In genomic region chr1:201189085-201189484, GRCh38 we compare ENCODE assay signal across 38 cellular contexts.
"Had no signal": no experiment of that assay in that cellular context is flagged by ENCODE, and none has a peak within 500 bp of the region (broad histone marks: within the 10 kb centered on the region; RNA-seq: fewer than 3 reads in every experiment).

No MANE protein-coding gene starts in this region.

- H3K27ac ChIP-seq: adrenal gland, body of pancreas, brain microvascular endothelial cell, breast epithelium, VCaP had no signal

- H3K4me1 ChIP-seq: body of pancreas, breast epithelium had no signal

- H3K27me3 ChIP-seq: body of pancreas, brain microvascular endothelial cell, breast epithelium had no signal

- H3K27ac Mint-ChIP-seq: activated CD4-positive, alpha-beta memory T cell treated with anti-CD3 and anti-CD28 coated beads, Interleukin-2, amount 10 ng/mL, durations not matched to agents 7 days and 5 days; activated CD4-positive, alpha-beta T cell treated with anti-CD3 and anti-CD28 coated beads for 36 hours; activated CD4-positive, alpha-beta T cell treated with anti-CD3 and anti-CD28 coated beads, Interleukin-2, amount 10 ng/mL, durations not matched to agents 7 days and 5 days; activated CD8-positive, alpha-beta memory T cell treated with anti-CD3 and anti-CD28 coated beads, Interleukin-2, amount 10 ng/mL, durations not matched to agents 7 days and 5 days; activated CD8-positive, alpha-beta T cell treated with anti-CD3 and anti-CD28 coated beads, Interleukin-2, amount 10 ng/mL, durations not matched to agents 7 days and 5 days; activated naive CD4-positive, alpha-beta T cell treated with anti-CD3 and anti-CD28 coated beads for 36 hours; activated naive CD4-positive, alpha-beta T cell treated with anti-CD3 and anti-CD28 coated beads, Interleukin-2, amount 50 U/mL, for 72 hours; activated naive CD8-positive, alpha-beta T cell treated with anti-CD3 and anti-CD28 coated beads for 36 hours; activated T-cell treated with anti-CD3 and anti-CD28 coated beads, Interleukin-2, amount 50 U/mL, for 72 hours; activated T-helper 1 cell treated with anti-CD3 and anti-CD28 coated beads, Interleukin-12 subunit alpha, Interleukin-12 subunit beta, Interleukin-2, Interleukin-4 antibody, amounts not matched to agents 30 ng/mL and 10 ng/mL and 1 ng/mL, durations not matched to agents 14 hours and 24 hours and 36 hours; activated T-helper 17 cell treated with anti-CD3 and anti-CD28 coated beads, Interleukin-2, amount 50 U/mL, for 72 hours; T-helper 1 cell treated with Interleukin-12 subunit alpha and Interleukin-12 subunit beta and Interleukin-4 antibody, amounts not matched to agents 30 μg/mL and 1 μg/mL, for 36 hours; T-helper 2 cell treated with Interferon-gamma antibody and Interleukin-4, amounts not matched to agents 5 μg/mL and 100 μg/mL, for 36 hours; WTC11 had no signal

- H3K4me3 Mint-ChIP-seq: activated CD4-positive, alpha-beta memory T cell treated with anti-CD3 and anti-CD28 coated beads, Interleukin-2, amount 10 ng/mL, durations not matched to agents 7 days and 5 days; activated CD4-positive, alpha-beta T cell treated with anti-CD3 and anti-CD28 coated beads for 36 hours; activated CD4-positive, alpha-beta T cell treated with anti-CD3 and anti-CD28 coated beads, Interleukin-2, amount 10 ng/mL, durations not matched to agents 7 days and 5 days; activated CD8-positive, alpha-beta memory T cell treated with anti-CD3 and anti-CD28 coated beads, Interleukin-2, amount 10 ng/mL, durations not matched to agents 7 days and 5 days; activated CD8-positive, alpha-beta T cell treated with anti-CD3 and anti-CD28 coated beads, Interleukin-2, amount 10 ng/mL, durations not matched to agents 7 days and 5 days; activated naive CD4-positive, alpha-beta T cell treated with anti-CD3 and anti-CD28 coated beads for 36 hours; activated naive CD8-positive, alpha-beta T cell treated with anti-CD3 and anti-CD28 coated beads for 36 hours; activated T-cell treated with anti-CD3 and anti-CD28 coated beads, Interleukin-2, amount 50 U/mL, for 4 hours; activated T-cell treated with anti-CD3 and anti-CD28 coated beads, Interleukin-2, amount 50 U/mL, for 72 hours; activated T-helper 1 cell treated with anti-CD3 and anti-CD28 coated beads, Interleukin-12 subunit alpha, Interleukin-12 subunit beta, Interleukin-2, Interleukin-4 antibody, amounts not matched to agents 30 ng/mL and 10 ng/mL and 1 ng/mL, durations not matched to agents 14 hours and 24 hours and 36 hours; activated T-helper 17 cell treated with anti-CD3 and anti-CD28 coated beads, Interleukin-2, amount 50 U/mL, for 72 hours; T-helper 1 cell treated with Interleukin-12 subunit alpha and Interleukin-12 subunit beta and Interleukin-4 antibody, amounts not matched to agents 30 μg/mL and 1 μg/mL, for 36 hours; T-helper 2 cell treated with Interferon-gamma antibody and Interleukin-4, amounts not matched to agents 5 μg/mL and 100 μg/mL, for 36 hours; WTC11 had no signal

- H3K4me1 Mint-ChIP-seq: activated T-helper 17 cell treated with anti-CD3 and anti-CD28 coated beads, Interleukin-2, amount 50 U/mL, for 72 hours had no signal

- DNase-seq: activated CD4-positive, alpha-beta memory T cell treated with anti-CD3 and anti-CD28 coated beads, Interleukin-2, amount 10 ng/mL, durations not matched to agents 7 days and 5 days; activated CD4-positive, alpha-beta T cell treated with anti-CD3 and anti-CD28 coated beads for 1 hour; activated CD4-positive, alpha-beta T cell treated with anti-CD3 and anti-CD28 coated beads for 36 hours; activated CD4-positive, alpha-beta T cell treated with anti-CD3 and anti-CD28 coated beads for 48 hours; activated CD4-positive, alpha-beta T cell treated with anti-CD3 and anti-CD28 coated beads, Interleukin-2, amount 10 ng/mL, durations not matched to agents 7 days and 5 days; activated CD4-positive, alpha-beta T cell treated with anti-CD3 and anti-CD28 coated beads, Interleukin-2, amount 50 U/mL, for 48 hours; activated CD4-positive, CD25-positive, alpha-beta regulatory T cell; activated CD8-positive, alpha-beta memory T cell treated with anti-CD3 and anti-CD28 coated beads for 24 hours; activated CD8-positive, alpha-beta memory T cell treated with anti-CD3 and anti-CD28 coated beads, Interleukin-2, amount 10 ng/mL, durations not matched to agents 7 days and 5 days; activated CD8-positive, alpha-beta T cell treated with anti-CD3 and anti-CD28 coated beads, Interleukin-2, amount 10 ng/mL, durations not matched to agents 7 days and 5 days; activated effector memory CD4-positive, alpha-beta T cell treated with anti-CD3 and anti-CD28 coated beads, Interleukin-2, amount 50 U/mL, for 16 hours; activated gamma-delta T cell treated with Interleukin-2 at 50 U/mL for 16 hours; activated naive CD4-positive, alpha-beta T cell; activated naive CD4-positive, alpha-beta T cell treated with anti-CD3 and anti-CD28 coated beads for 36 hours; activated naive CD4-positive, alpha-beta T cell treated with anti-CD3 and anti-CD28 coated beads, Interleukin-2, amount 50 U/mL, for 16 hours; activated naive CD8-positive, alpha-beta T cell treated with anti-CD3 and anti-CD28 coated beads for 36 hours; activated T-cell treated with anti-CD3 and anti-CD28 coated beads for 4 hours; activated T-cell treated with anti-CD3 and anti-CD28 coated beads, Interleukin-2, amount 50 U/mL, for 1 hour; activated T-cell treated with anti-CD3 and anti-CD28 coated beads, Interleukin-2, amount 50 U/mL, for 4 hours; activated T-cell treated with anti-CD3 and anti-CD28 coated beads, Interleukin-2, amount 50 U/mL, for 72 hours; adrenal gland; amniotic stem cell; aorta; body of pancreas; brain microvascular endothelial cell; central memory CD4-positive, alpha-beta T cell; T-helper 1 cell; T-helper 2 cell; T-helper 9 cell had no signal

- H3K9me3 Mint-ChIP-seq: activated CD4-positive, alpha-beta memory T cell treated with anti-CD3 and anti-CD28 coated beads, Interleukin-2, amount 10 ng/mL, durations not matched to agents 7 days and 5 days; activated CD4-positive, alpha-beta T cell treated with anti-CD3 and anti-CD28 coated beads, Interleukin-2, amount 10 ng/mL, durations not matched to agents 7 days and 5 days; activated naive CD4-positive, alpha-beta T cell treated with anti-CD3 and anti-CD28 coated beads for 36 hours; activated naive CD4-positive, alpha-beta T cell treated with anti-CD3 and anti-CD28 coated beads, Interleukin-2, amount 50 U/mL, for 72 hours; activated naive CD8-positive, alpha-beta T cell treated with anti-CD3 and anti-CD28 coated beads for 36 hours; activated T-cell treated with anti-CD3 and anti-CD28 coated beads, Interleukin-2, amount 50 U/mL, for 4 hours; activated T-cell treated with anti-CD3 and anti-CD28 coated beads, Interleukin-2, amount 50 U/mL, for 72 hours; activated T-helper 1 cell treated with anti-CD3 and anti-CD28 coated beads, Interleukin-12 subunit alpha, Interleukin-12 subunit beta, Interleukin-2, Interleukin-4 antibody, amounts not matched to agents 30 ng/mL and 10 ng/mL and 1 ng/mL, durations not matched to agents 14 hours and 24 hours and 36 hours; activated T-helper 17 cell treated with anti-CD3 and anti-CD28 coated beads, Interleukin-2, amount 50 U/mL, for 72 hours; T-helper 1 cell treated with Interleukin-12 subunit alpha and Interleukin-12 subunit beta and Interleukin-4 antibody, amounts not matched to agents 30 μg/mL and 1 μg/mL, for 36 hours; T-helper 2 cell treated with Interferon-gamma antibody and Interleukin-4, amounts not matched to agents 5 μg/mL and 100 μg/mL, for 36 hours; WTC11 had no signal

- H3K9me3 ChIP-seq: adrenal gland, body of pancreas, breast epithelium had no signal

- H3K36me3 Mint-ChIP-seq: activated CD8-positive, alpha-beta memory T cell treated with anti-CD3 and anti-CD28 coated beads, Interleukin-2, amount 10 ng/mL, durations not matched to agents 7 days and 5 days; activated naive CD4-positive, alpha-beta T cell treated with anti-CD3 and anti-CD28 coated beads, Interleukin-2, amount 50 U/mL, for 72 hours; activated naive CD8-positive, alpha-beta T cell treated with anti-CD3 and anti-CD28 coated beads for 36 hours; WTC11 had no signal

- H3K36me3 ChIP-seq: adrenal gland, brain microvascular endothelial cell, breast epithelium had no signal

- ATAC-seq: activated CD4-positive, alpha-beta T cell treated with anti-CD3 and anti-CD28 coated beads for 36 hours; activated CD4-positive, CD25-positive, alpha-beta regulatory T cell treated with anti-CD3 and anti-CD28 coated beads, Interleukin-2, amount 50 U/mL, for 24 hours; activated CD8-positive, alpha-beta memory T cell treated with anti-CD3 and anti-CD28 coated beads, Interleukin-2, amount 10 ng/mL, durations not matched to agents 7 days and 5 days; activated CD8-positive, alpha-beta T cell treated with anti-CD3 and anti-CD28 coated beads, Interleukin-2, amount 10 ng/mL, durations not matched to agents 7 days and 5 days; activated naive CD4-positive, alpha-beta T cell treated with anti-CD3 and anti-CD28 coated beads, Interleukin-2, amount 50 U/mL, for 72 hours; activated T-cell treated with anti-CD3 and anti-CD28 coated beads, Interleukin-2, amount 50 U/mL, for 4 hours; activated T-cell treated with anti-CD3 and anti-CD28 coated beads, Interleukin-2, amount 50 U/mL, for 72 hours; activated T-helper 17 cell treated with anti-CD3 and anti-CD28 coated beads, Interleukin-2, amount 50 U/mL, for 72 hours; body of pancreas; WTC11 had no signal

- H3K4me3 ChIP-seq: adrenal gland, body of pancreas, breast epithelium had no signal
